ENCODE assay signal across 8 cellular contexts in the genomic region with DNA sequence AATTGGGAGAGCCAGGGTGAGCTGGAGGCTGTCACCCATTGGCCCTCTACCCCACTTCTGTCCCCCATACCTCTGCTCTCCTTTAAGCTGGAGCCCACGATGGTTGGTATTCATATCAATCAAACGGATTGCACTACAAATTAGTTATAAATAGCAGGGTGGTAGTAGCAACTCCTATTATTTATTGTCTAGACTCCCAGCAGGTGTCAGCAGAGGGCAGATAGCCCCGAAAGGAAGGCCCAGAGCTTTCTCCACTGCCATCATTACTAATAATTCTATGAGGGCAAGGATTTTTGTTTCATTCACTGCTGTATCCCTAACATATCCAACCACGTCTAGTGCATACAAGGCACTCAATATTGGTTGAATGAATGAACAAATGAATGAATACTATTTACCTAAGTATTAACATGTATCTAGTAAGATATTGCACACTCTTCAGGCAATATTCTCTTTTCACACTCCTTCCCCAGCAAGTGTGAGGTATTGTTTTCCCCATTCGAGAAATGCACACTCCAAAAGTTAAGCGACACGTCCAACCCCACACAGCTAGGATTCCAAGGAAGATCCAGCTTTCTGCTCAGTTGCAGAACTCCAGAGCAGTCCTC. TPM values are rescaled to one million over a fixed set of nuclear protein-coding genes. Genes with fewer than 3 reads are reported as not detected.
DNase-seq lines count a peak whose midpoint lies in the region; ATAC-seq, FAIRE-seq and TF ChIP-seq lines count a peak whose summit lies in the region.

No MANE protein-coding gene starts in this region.

- intact Hi-C loops in A673 (cut with micrococcal nuclease; ENCODE audit: unreplicated experiment) (no loop called here), colonic mucosa (cut with DNase I) (no loop called here)

- in situ Hi-C loops in G401 (cut with HindIII; ENCODE audit: low sequenced_read_pairs) = no loop called here

- H3K4me2 ChIP-seq in neural progenitor cell = no peak overlapping the region

- no peaks in the 10 kb centered on the region for H3K79me2 ChIP-seq in neural progenitor cell (ENCODE audit: low read depth)

- no peaks in the 10 kb centered on the region for H3K27me3 ChIP-seq in A673 (replicated peaks; ENCODE audit: insufficient read depth, low read depth, low read length, poor library complexity)
- H3K27me3 ChIP-seq in colonic mucosa = no peaks in the 10 kb centered on the region
- H3K27me3 ChIP-seq in neural progenitor cell = no peaks in the 10 kb centered on the region

- no peaks in the 10 kb centered on the region for H3K36me3 ChIP-seq in A673 (ENCODE audit: insufficient read depth, low read length, poor library complexity, severe bottlenecking)
- no peaks in the 10 kb centered on the region for H3K36me3 ChIP-seq in colonic mucosa
- no peaks in the 10 kb centered on the region for H3K36me3 ChIP-seq in neural progenitor cell

- 0 out of 2 replicates have a peak, but pooled peaks have one; percentile 27 for TF ChIP-seq CTCF in A673 (conservative IDR thresholded peaks at IDR 0.05; ENCODE audit: low read depth, low read length)
- peak; percentile 33 for TF ChIP-seq CTCF in colonic mucosa (IDR thresholded peaks at IDR 0.05)
- TF ChIP-seq CTCF in neural progenitor cell (IDR thresholded peaks at IDR 0.05) = peak; percentile 43

- H3K4me1 ChIP-seq in A673 (ENCODE audit: insufficient read depth, low read length, poor library complexity, severe bottlenecking) (no peaks in the 10 kb centered on the region), colonic mucosa (peaks cover 6% of the 10 kb centered on the region), neural progenitor cell (peaks cover 21% of the 10 kb centered on the region)

- H3K9ac ChIP-seq in colonic mucosa (ENCODE audit: low read depth in 2 of 2, low read length in 2 of 2) = no peak overlapping the region
- H3K9ac ChIP-seq in neural progenitor cell = no peak overlapping the region

- peaks cover 30% of the 10 kb centered on the region for H3K4me1 Mint-ChIP-seq in neural progenitor cell
- peaks cover 7% of the 10 kb centered on the region for H3K4me1 Mint-ChIP-seq in stimulated activated effector memory CD8-positive, alpha-beta T cell treated with anti-CD3 and anti-CD28 coated beads, Interleukin-12 subunit alpha, Interleukin-12 subunit beta, amount 100 ng/mL, for 72 hours

- no peaks in the 10 kb centered on the region for H4K20me1 ChIP-seq in neural progenitor cell (ENCODE audit: low read depth)

- POLR2A ChIA-PET in A673 (lab: Charles Lee; ENCODE audit: low non-redundant PET) = no interaction called here

- peaks cover 5% of the 10 kb centered on the region for H3K27me3 Mint-ChIP-seq in neural progenitor cell (ENCODE audit: insufficient read depth, low read depth)

- H3K27ac ChIP-seq in A673 (ENCODE audit: low read depth, low read length, poor library complexity, severe bottlenecking) = no peak overlapping the region
- H3K27ac ChIP-seq in colonic mucosa = no peak overlapping the region
- no peak overlapping the region for H3K27ac ChIP-seq in neural progenitor cell

- BruUV-seq in A673 (replicated peaks; lab: Mats Ljungman, UMichigan) = no TSS peak

- no peak for FAIRE-seq in RCC 7860 (lab: Jason Lieb, UNC)

- H3K4me3 Mint-ChIP-seq in neural progenitor cell = no peak overlapping the region
- no peak overlapping the region for H3K4me3 Mint-ChIP-seq in stimulated activated effector memory CD8-positive, alpha-beta T cell treated with anti-CD3 and anti-CD28 coated beads, Interleukin-12 subunit alpha, Interleukin-12 subunit beta, amount 100 ng/mL, for 72 hours

- DNase-seq in A673 (ENCODE audit: low spot score) (peak; percentile 12), G401 (ENCODE audit: low spot score) (peak; percentile 46), NOMO-1 treated with dmso at 0.1 percent for 144 hours (lab: John Stamatoyannopoulos, UW; ENCODE audit: unreplicated experiment) (peak; percentile 22), colonic mucosa (no peak), neural progenitor cell (ENCODE audit: low spot score) (no peak), RCC 7860 (ENCODE audit: low spot score) (no peak)
- no peak for DNase-seq in stimulated activated effector memory CD8-positive, alpha-beta T cell treated with anti-CD3 and anti-CD28 coated beads, Interleukin-12 subunit alpha, Interleukin-12 subunit beta, amount 100 ng/mL, for 72 hours (ENCODE audit: low spot score in 2 of 2)

- no peak overlapping the region for H2AFZ ChIP-seq in neural progenitor cell (replicated peaks)

- H3K4me3 ChIP-seq in A673 (ENCODE audit: low read depth, low read length, poor library complexity, severe bottlenecking) (no peak overlapping the region), colonic mucosa (no peak overlapping the region), neural progenitor cell (no peak overlapping the region)

- H3F3A ChIP-seq in neural progenitor cell (ENCODE audit: low read depth) = peaks cover 29% of the 10 kb centered on the region

- no peak overlapping the region for H3K27ac Mint-ChIP-seq in neural progenitor cell
- no peak overlapping the region for H3K27ac Mint-ChIP-seq in stimulated activated effector memory CD8-positive, alpha-beta T cell treated with anti-CD3 and anti-CD28 coated beads, Interleukin-12 subunit alpha, Interleukin-12 subunit beta, amount 100 ng/mL, for 72 hours

- CTCF ChIA-PET in A673 (lab: Charles Lee) = interaction anchor here (0.6 kb wide), 1 partner anchor 21 kb away, joined by 6 read pairs; no protein-coding TSS in a partner anchor

- H3K9me3 ChIP-seq in A673 (ENCODE audit: low read depth, low read length, poor library complexity, severe bottlenecking) = no peaks in the 10 kb centered on the region
- no peaks in the 10 kb centered on the region for H3K9me3 ChIP-seq in colonic mucosa
- no peaks in the 10 kb centered on the region for H3K9me3 ChIP-seq in neural progenitor cell (ENCODE audit: low read depth)

- no peaks in the 10 kb centered on the region for H3K36me3 Mint-ChIP-seq in neural progenitor cell
- peaks cover 4% of the 10 kb centered on the region for H3K36me3 Mint-ChIP-seq in stimulated activated effector memory CD8-positive, alpha-beta T cell treated with anti-CD3 and anti-CD28 coated beads, Interleukin-12 subunit alpha, Interleukin-12 subunit beta, amount 100 ng/mL, for 72 hours

- H3K9me3 Mint-ChIP-seq in neural progenitor cell = no peaks in the 10 kb centered on the region
- H3K9me3 Mint-ChIP-seq in stimulated activated effector memory CD8-positive, alpha-beta T cell treated with anti-CD3 and anti-CD28 coated beads, Interleukin-12 subunit alpha, Interleukin-12 subunit beta, amount 100 ng/mL, for 72 hours = no peaks in the 10 kb centered on the region

- ATAC-seq in stimulated activated effector memory CD8-positive, alpha-beta T cell treated with anti-CD3 and anti-CD28 coated beads, Interleukin-12 subunit alpha, Interleukin-12 subunit beta, amount 100 ng/mL, for 72 hours = no peak
- ATAC-seq in HG03460 (IDR thresholded peaks at IDR 0.05; ENCODE audit: unreplicated experiment) = no peak

RNA-seq across cellular contexts. Expression of a gene that starts 6.3 kb away (rescaled TPM):
- not detected in 2 replicates for total RNA-seq in A673 (2021)
- not detected in 2 replicates for total RNA-seq in G401 (2014; rRNA removed; shearing (Covaris generic))
- total RNA-seq in colonic mucosa = not detected
- total RNA-seq in neural progenitor cell (ENCODE audit: low replicate concordance) = not detected in 2 replicates

RNA-seq across cellular contexts. Expression of a gene that starts 14.0 kb away (rescaled TPM):
- total RNA-seq in A673 (2021) = not detected in 2 replicates
- total RNA-seq in G401 (2014; rRNA removed; shearing (Covaris generic)) = not detected in 2 replicates
- under 1 TPM in 1 of 2 donors, not detected in 1; 0.15 TPM for total RNA-seq in colonic mucosa
- 0.09 TPM in 1 of 2 replicates, not detected in the other for total RNA-seq in neural progenitor cell (ENCODE audit: low replicate concordance)

RNA-seq across cellular contexts. Expression of a gene that starts 28.4 kb away (rescaled TPM):
- total RNA-seq in A673 (2021) = not detected in 2 replicates
- total RNA-seq in G401 (2014; rRNA removed; shearing (Covaris generic)) = not detected in 2 replicates
- total RNA-seq in colonic mucosa = 10 to 100 TPM; 62.5 to 66.7 TPM
- not detected in 2 replicates for total RNA-seq in neural progenitor cell (ENCODE audit: low replicate concordance)

RNA-seq across cellular contexts. Expression of a gene that starts 35.6 kb away (rescaled TPM):
- total RNA-seq in A673 (2021) (15.9 TPM in 2 replicates), colonic mucosa (under 1 TPM; 0.07 to 0.21 TPM), neural progenitor cell (ENCODE audit: low replicate concordance) (4.8 and 14.5 TPM in 2 replicates)
- total RNA-seq in G401 (2014; rRNA removed; shearing (Covaris generic)) = 18.4 and 19.5 TPM in 2 replicates

RNA-seq across cellular contexts. Expression of a gene that starts 42.3 kb away (rescaled TPM):
- total RNA-seq in A673 (2021) = 108 TPM in 2 replicates
- total RNA-seq in G401 (2014; rRNA removed; shearing (Covaris generic)) = 18.2 and 23.9 TPM in 2 replicates
- 100 to 1,000 TPM; 132 to 218 TPM for total RNA-seq in colonic mucosa
- 84.8 and 90.1 TPM in 2 replicates for total RNA-seq in neural progenitor cell (ENCODE audit: low replicate concordance)

Comparison
In these comparisons a context has a peak if more than half of its experiments do, and no peak if none do; other contexts are left out.
1. DNase-seq: peak in A673 (single experiment), G401 (single experiment) and NOMO-1 treated with dmso at 0.1 percent for 144 hours (single experiment); none in colonic mucosa (single experiment), neural progenitor cell (single experiment), stimulated activated effector memory CD8-positive, alpha-beta T cell treated with anti-CD3 and anti-CD28 coated beads, Interleukin-12 subunit alpha, Interleukin-12 subunit beta, amount 100 ng/mL, for 72 hours (0 of 2) and RCC 7860 (single experiment).
2. RNA of a gene that starts 28.4 kb away (total RNA-seq): 62.5 to 66.7 TPM in colonic mucosa; not detected in A673, not detected in G401 and not detected in neural progenitor cell; every median in the first group is over 10 times any median in the second.
3. Peak in every context shown above with its lines, with median percentiles within 50 percentile points of each other: CTCF ChIP-seq.